1 cellular context compared by ENCODE assay signal in the genomic region with DNA sequence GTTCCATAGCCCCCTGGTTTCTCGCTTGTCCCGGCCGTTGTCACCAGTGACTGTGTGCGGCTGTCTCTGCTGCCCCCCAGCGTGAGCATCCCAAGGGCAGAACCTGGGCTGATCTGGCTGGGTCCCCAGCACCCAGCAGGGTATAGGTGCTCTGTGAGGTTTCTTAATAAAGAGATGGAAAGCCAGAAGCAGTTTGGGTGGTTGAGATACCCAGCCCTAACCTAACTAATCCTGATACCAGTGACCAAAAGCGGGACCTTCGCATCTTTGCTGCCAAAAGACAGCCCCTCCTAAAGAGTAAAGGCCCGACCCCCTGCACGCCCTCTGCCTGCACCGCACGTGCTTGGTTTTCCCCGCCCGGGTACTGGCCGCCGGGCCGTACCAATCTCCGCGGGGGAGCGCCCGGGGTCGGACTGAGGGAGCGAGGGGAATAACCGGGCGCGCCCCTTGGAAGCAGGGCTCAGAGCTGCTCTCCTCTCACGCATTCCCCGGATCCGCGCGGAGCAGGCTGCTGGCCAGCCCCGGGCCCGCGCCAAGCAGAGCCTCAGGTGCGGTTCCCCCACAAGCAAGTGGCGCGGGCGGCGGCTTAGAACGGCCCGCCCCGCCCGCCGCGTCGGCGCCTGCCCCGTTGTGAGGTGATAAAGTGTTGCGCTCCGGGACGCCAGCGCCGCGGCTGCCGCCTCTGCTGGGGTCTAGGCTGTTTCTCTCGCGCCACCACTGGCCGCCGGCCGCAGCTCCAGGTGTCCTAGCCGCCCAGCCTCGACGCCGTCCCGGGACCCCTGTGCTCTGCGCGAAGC.
TF ChIP-seq lines count a peak whose summit lies in the region.

A gene with protein sequence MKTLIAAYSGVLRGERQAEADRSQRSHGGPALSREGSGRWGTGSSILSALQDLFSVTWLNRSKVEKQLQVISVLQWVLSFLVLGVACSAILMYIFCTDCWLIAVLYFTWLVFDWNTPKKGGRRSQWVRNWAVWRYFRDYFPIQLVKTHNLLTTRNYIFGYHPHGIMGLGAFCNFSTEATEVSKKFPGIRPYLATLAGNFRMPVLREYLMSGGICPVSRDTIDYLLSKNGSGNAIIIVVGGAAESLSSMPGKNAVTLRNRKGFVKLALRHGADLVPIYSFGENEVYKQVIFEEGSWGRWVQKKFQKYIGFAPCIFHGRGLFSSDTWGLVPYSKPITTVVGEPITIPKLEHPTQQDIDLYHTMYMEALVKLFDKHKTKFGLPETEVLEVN (plus strand): TSS at position 667 of the 797 bp plus-strand sequence. CDS start 214 bp downstream, outside the sequence.

TF ChIP-seq in HepG2, 621 proteins besides CTCF, POLR2A, EP300 and RAD21 (continued from another document and continues in another):
- TF ChIP-seq IKZF4 (CRISPR knock-in tag; IDR thresholded peaks at IDR 0.05; ENCODE audit: borderline replicate concordance, low read depth, not compliant biosample characterization) (peak; percentile 93), ZNF782 (CRISPR knock-in tag; IDR thresholded peaks at IDR 0.05; ENCODE audit: borderline replicate concordance) (no peak; the same call in 1 of the 2 replicates), ZNF567 (CRISPR knock-in tag; IDR thresholded peaks at IDR 0.05; ENCODE audit: borderline replicate concordance) (no peak), THYN1 (CRISPR knock-in tag; IDR thresholded peaks at IDR 0.05; ENCODE audit: borderline replicate concordance, low read depth) (0 out of 2 replicates have a peak, but pooled peaks have one; percentile 57), TBP (CRISPR knock-in tag; IDR thresholded peaks at IDR 0.05) (no peak), ZNF605 (CRISPR knock-in tag; IDR thresholded peaks at IDR 0.05) (peak; percentile 58; the same call in 1 of the 2 replicates), NR3C1 (CRISPR knock-in tag; IDR thresholded peaks at IDR 0.05) (no peak), IRF2 (CRISPR knock-in tag; IDR thresholded peaks at IDR 0.05) (0 out of 2 replicates have a peak, but pooled peaks have one; percentile 24), ATF7-NPFF (CRISPR knock-in tag; IDR thresholded peaks at IDR 0.05; ENCODE audit: low read depth) (peak; percentile 86), ONECUT2 (CRISPR knock-in tag; IDR thresholded peaks at IDR 0.05) (no peak), GPN1 (CRISPR knock-in tag; IDR thresholded peaks at IDR 0.05; ENCODE audit: borderline replicate concordance) (no peak), FOXK1 (CRISPR knock-in tag; IDR thresholded peaks at IDR 0.05; ENCODE audit: borderline replicate concordance, low read depth) (0 out of 2 replicates have a peak, but pooled peaks have one; percentile 31), BHLHE40 (IDR thresholded peaks at IDR 0.05; ENCODE audit: low read length) (peak; percentile 94), ZNF713 (CRISPR knock-in tag; IDR thresholded peaks at IDR 0.05) (no peak), JUND (CRISPR knock-in tag; IDR thresholded peaks at IDR 0.05) (0 out of 2 replicates have a peak, but pooled peaks have one; percentile 3), HMGA1 (CRISPR knock-in tag; conservative IDR thresholded peaks at IDR 0.05) (no peak), KLF13 (CRISPR knock-in tag; IDR thresholded peaks at IDR 0.05) (no peak), KLF16 (CRISPR knock-in tag; IDR thresholded peaks at IDR 0.05) (peak in 1 of 2 experiments; percentile 70; a peak in 1 of 4 replicates)
- TF ChIP-seq, protein P1, sequence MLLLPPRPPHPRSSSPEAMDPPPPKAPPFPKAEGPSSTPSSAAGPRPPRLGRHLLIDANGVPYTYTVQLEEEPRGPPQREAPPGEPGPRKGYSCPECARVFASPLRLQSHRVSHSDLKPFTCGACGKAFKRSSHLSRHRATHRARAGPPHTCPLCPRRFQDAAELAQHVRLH (CRISPR knock-in tag; IDR thresholded peaks at IDR 0.05; ENCODE audit: borderline replicate concordance, low read depth): peak; percentile 84; the same call in 1 of the 2 replicates
- TF ChIP-seq, protein P2, sequence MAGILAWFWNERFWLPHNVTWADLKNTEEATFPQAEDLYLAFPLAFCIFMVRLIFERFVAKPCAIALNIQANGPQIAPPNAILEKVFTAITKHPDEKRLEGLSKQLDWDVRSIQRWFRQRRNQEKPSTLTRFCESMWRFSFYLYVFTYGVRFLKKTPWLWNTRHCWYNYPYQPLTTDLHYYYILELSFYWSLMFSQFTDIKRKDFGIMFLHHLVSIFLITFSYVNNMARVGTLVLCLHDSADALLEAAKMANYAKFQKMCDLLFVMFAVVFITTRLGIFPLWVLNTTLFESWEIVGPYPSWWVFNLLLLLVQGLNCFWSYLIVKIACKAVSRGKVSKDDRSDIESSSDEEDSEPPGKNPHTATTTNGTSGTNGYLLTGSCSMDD (CRISPR knock-in tag; IDR thresholded peaks at IDR 0.05): peak; percentile 72; the same call in 1 of the 2 replicates
- TF ChIP-seq, protein P3, sequence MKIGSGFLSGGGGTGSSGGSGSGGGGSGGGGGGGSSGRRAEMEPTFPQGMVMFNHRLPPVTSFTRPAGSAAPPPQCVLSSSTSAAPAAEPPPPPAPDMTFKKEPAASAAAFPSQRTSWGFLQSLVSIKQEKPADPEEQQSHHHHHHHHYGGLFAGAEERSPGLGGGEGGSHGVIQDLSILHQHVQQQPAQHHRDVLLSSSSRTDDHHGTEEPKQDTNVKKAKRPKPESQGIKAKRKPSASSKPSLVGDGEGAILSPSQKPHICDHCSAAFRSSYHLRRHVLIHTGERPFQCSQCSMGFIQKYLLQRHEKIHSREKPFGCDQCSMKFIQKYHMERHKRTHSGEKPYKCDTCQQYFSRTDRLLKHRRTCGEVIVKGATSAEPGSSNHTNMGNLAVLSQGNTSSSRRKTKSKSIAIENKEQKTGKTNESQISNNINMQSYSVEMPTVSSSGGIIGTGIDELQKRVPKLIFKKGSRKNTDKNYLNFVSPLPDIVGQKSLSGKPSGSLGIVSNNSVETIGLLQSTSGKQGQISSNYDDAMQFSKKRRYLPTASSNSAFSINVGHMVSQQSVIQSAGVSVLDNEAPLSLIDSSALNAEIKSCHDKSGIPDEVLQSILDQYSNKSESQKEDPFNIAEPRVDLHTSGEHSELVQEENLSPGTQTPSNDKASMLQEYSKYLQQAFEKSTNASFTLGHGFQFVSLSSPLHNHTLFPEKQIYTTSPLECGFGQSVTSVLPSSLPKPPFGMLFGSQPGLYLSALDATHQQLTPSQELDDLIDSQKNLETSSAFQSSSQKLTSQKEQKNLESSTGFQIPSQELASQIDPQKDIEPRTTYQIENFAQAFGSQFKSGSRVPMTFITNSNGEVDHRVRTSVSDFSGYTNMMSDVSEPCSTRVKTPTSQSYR (CRISPR knock-in tag; IDR thresholded peaks at IDR 0.05; ENCODE audit: borderline replicate concordance): no peak
- TF ChIP-seq, protein P4, sequence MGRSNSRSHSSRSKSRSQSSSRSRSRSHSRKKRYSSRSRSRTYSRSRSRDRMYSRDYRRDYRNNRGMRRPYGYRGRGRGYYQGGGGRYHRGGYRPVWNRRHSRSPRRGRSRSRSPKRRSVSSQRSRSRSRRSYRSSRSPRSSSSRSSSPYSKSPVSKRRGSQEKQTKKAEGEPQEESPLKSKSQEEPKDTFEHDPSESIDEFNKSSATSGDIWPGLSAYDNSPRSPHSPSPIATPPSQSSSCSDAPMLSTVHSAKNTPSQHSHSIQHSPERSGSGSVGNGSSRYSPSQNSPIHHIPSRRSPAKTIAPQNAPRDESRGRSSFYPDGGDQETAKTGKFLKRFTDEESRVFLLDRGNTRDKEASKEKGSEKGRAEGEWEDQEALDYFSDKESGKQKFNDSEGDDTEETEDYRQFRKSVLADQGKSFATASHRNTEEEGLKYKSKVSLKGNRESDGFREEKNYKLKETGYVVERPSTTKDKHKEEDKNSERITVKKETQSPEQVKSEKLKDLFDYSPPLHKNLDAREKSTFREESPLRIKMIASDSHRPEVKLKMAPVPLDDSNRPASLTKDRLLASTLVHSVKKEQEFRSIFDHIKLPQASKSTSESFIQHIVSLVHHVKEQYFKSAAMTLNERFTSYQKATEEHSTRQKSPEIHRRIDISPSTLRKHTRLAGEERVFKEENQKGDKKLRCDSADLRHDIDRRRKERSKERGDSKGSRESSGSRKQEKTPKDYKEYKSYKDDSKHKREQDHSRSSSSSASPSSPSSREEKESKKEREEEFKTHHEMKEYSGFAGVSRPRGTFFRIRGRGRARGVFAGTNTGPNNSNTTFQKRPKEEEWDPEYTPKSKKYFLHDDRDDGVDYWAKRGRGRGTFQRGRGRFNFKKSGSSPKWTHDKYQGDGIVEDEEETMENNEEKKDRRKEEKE (IDR thresholded peaks at IDR 0.05): no peak
- TF ChIP-seq, protein P5, sequence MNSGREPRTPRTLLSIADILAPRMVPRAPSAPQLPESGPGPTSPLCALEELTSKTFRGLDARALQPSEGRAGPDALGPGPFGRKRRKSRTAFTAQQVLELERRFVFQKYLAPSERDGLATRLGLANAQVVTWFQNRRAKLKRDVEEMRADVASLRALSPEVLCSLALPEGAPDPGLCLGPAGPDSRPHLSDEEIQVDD (CRISPR knock-in tag; IDR thresholded peaks at IDR 0.05; ENCODE audit: borderline replicate concordance): no peak
- TF ChIP-seq, protein P6, sequence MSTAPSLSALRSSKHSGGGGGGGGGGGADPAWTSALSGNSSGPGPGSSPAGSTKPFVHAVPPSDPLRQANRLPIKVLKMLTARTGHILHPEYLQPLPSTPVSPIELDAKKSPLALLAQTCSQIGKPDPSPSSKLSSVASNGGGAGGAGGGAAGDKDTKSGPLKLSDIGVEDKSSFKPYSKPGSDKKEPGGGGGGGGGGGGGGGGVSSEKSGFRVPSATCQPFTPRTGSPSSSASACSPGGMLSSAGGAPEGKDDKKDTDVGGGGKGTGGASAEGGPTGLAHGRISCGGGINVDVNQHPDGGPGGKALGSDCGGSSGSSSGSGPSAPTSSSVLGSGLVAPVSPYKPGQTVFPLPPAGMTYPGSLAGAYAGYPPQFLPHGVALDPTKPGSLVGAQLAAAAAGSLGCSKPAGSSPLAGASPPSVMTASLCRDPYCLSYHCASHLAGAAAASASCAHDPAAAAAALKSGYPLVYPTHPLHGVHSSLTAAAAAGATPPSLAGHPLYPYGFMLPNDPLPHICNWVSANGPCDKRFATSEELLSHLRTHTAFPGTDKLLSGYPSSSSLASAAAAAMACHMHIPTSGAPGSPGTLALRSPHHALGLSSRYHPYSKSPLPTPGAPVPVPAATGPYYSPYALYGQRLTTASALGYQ (CRISPR knock-in tag; IDR thresholded peaks at IDR 0.05): peak; percentile 76; the same call in 1 of the 2 replicates
- TF ChIP-seq, protein P7, sequence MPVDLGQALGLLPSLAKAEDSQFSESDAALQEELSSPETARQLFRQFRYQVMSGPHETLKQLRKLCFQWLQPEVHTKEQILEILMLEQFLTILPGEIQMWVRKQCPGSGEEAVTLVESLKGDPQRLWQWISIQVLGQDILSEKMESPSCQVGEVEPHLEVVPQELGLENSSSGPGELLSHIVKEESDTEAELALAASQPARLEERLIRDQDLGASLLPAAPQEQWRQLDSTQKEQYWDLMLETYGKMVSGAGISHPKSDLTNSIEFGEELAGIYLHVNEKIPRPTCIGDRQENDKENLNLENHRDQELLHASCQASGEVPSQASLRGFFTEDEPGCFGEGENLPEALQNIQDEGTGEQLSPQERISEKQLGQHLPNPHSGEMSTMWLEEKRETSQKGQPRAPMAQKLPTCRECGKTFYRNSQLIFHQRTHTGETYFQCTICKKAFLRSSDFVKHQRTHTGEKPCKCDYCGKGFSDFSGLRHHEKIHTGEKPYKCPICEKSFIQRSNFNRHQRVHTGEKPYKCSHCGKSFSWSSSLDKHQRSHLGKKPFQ (CRISPR knock-in tag; IDR thresholded peaks at IDR 0.05; ENCODE audit: insufficient replicate concordance): peak; percentile 66
- TF ChIP-seq, protein P8, sequence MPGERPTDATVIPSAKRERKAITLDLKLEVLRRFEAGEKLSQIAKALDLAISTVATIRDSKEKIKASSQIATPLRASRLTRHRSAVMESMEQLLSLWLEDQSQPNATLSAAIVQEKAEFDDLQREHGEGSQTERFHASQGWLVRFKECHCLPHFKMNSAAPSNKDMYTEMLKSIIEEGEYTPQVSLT (CRISPR knock-in tag; IDR thresholded peaks at IDR 0.05; ENCODE audit: borderline replicate concordance, low read depth): no peak
- TF ChIP-seq, protein P9, sequence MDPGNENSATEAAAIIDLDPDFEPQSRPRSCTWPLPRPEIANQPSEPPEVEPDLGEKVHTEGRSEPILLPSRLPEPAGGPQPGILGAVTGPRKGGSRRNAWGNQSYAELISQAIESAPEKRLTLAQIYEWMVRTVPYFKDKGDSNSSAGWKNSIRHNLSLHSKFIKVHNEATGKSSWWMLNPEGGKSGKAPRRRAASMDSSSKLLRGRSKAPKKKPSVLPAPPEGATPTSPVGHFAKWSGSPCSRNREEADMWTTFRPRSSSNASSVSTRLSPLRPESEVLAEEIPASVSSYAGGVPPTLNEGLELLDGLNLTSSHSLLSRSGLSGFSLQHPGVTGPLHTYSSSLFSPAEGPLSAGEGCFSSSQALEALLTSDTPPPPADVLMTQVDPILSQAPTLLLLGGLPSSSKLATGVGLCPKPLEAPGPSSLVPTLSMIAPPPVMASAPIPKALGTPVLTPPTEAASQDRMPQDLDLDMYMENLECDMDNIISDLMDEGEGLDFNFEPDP (CRISPR knock-in tag; conservative IDR thresholded peaks at IDR 0.05): no peak
- TF ChIP-seq, protein P10, sequence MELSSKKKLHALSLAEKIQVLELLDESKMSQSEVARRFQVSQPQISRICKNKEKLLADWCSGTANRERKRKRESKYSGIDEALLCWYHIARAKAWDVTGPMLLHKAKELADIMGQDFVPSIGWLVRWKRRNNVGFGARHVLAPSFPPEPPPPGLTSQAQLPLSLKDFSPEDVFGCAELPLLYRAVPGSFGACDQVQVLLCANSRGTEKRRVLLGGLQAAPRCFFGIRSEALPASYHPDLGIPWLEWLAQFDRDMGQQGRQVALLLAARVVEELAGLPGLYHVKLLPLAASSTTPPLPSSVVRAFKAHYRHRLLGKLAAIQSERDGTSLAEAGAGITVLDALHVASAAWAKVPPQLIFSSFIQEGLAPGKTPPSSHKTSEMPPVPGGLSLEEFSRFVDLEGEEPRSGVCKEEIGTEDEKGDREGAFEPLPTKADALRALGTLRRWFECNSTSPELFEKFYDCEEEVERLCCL (CRISPR knock-in tag; IDR thresholded peaks at IDR 0.05; ENCODE audit: borderline replicate concordance): no peak
- TF ChIP-seq, protein P11, sequence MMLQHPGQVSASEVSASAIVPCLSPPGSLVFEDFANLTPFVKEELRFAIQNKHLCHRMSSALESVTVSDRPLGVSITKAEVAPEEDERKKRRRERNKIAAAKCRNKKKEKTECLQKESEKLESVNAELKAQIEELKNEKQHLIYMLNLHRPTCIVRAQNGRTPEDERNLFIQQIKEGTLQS (CRISPR knock-in tag; IDR thresholded peaks at IDR 0.05): no peak
